1 cellular context compared by ENCODE assay signal in genomic region chr7:152759655-152760383, GRCh38.
A peak's percentile ranks its signal among the peaks of the same experiment; 100 is the strongest.
TF ChIP-seq lines count a peak whose summit lies in the region.

ACTR3B (plus strand) TSS chr7:152759752; CDS start chr7:152759883, 131 bp downstream.

TF ChIP-seq in K562, 482 proteins besides CTCF, POLR2A, EP300 and RAD21 (continued from another document and continues in another):
- TF ChIP-seq UBTF (IDR thresholded peaks at IDR 0.05; ENCODE audit: borderline replicate concordance in 1 of 2, low read depth in 2 of 2, low read length in 2 of 2) = peak in 1 of 2 experiments; percentile 58; a peak in 2 of 4 replicates
- TF ChIP-seq STAT6 (CRISPR knock-in tag; IDR thresholded peaks at IDR 0.05) = no peak
- TF ChIP-seq MAFF (IDR thresholded peaks at IDR 0.05; ENCODE audit: low read length) = no peak
- no peak for TF ChIP-seq POU5F1 (IDR thresholded peaks at IDR 0.05; ENCODE audit: borderline replicate concordance, low read depth, low read length, partially characterized antibody)
- TF ChIP-seq KDM1A (IDR thresholded peaks at IDR 0.05) = no peak
- no peak for TF ChIP-seq ZSCAN29 (IDR thresholded peaks at IDR 0.05)
- TF ChIP-seq JUN (IDR thresholded peaks at IDR 0.05; ENCODE audit: borderline replicate concordance, low read depth, low read length) = no peak
- no peak for TF ChIP-seq JUN (CRISPR knock-in tag; IDR thresholded peaks at IDR 0.05; ENCODE audit: borderline replicate concordance)
- 0 out of 2 replicates have a peak, but pooled peaks have one; percentile 33 for TF ChIP-seq RUNX1 (IDR thresholded peaks at IDR 0.05; ENCODE audit: low read depth)
- TF ChIP-seq ATF1 (CRISPR knock-in tag; IDR thresholded peaks at IDR 0.05) = 0 out of 2 replicates have a peak, but pooled peaks have one; percentile 48
- peak; percentile 69 for TF ChIP-seq ATF1 (tag; IDR thresholded peaks at IDR 0.05)
- no peak for TF ChIP-seq NFE2 (IDR thresholded peaks at IDR 0.05; ENCODE audit: low read depth)
- TF ChIP-seq ZNF431 (CRISPR knock-in tag; IDR thresholded peaks at IDR 0.05) = peak; percentile 73; the same call in 1 of the 2 replicates
- no peak for TF ChIP-seq BDP1 (IDR thresholded peaks at IDR 0.05; ENCODE audit: insufficient read depth, insufficient read length)
- no peak for TF ChIP-seq POLR2AphosphoS2 (IDR thresholded peaks at IDR 0.05; ENCODE audit: low read length)
- no peak for TF ChIP-seq SNRNP70 (optimal IDR thresholded peaks at IDR 0.05; ENCODE audit: low read depth, low read length)
- peak; percentile 24; the same call in 1 of the 2 replicates for TF ChIP-seq NBN (IDR thresholded peaks at IDR 0.05; ENCODE audit: low read depth)
- TF ChIP-seq NCOR1 (IDR thresholded peaks at IDR 0.05) = no peak
- peak; percentile 88 to 90; a peak in 3 of 4 replicates for TF ChIP-seq NONO (IDR thresholded peaks at IDR 0.05; ENCODE audit: low read depth in 2 of 2, low read length in 1 of 2)
- TF ChIP-seq ASH1L (IDR thresholded peaks at IDR 0.05; ENCODE audit: borderline replicate concordance, low read depth, partially characterized antibody) = no peak
- TF ChIP-seq MEF2D (tag; conservative IDR thresholded peaks at IDR 0.05; ENCODE audit: low read depth) = no peak
- TF ChIP-seq KLF13 (tag; IDR thresholded peaks at IDR 0.05; ENCODE audit: borderline replicate concordance, low read depth) = no peak
- no peak for TF ChIP-seq NFIC (IDR thresholded peaks at IDR 0.05)
- peak; percentile 72 for TF ChIP-seq HNRNPL (IDR thresholded peaks at IDR 0.05; ENCODE audit: low read depth, low read length)
- no peak for TF ChIP-seq MCM3 (IDR thresholded peaks at IDR 0.05)
- TF ChIP-seq SAFB (IDR thresholded peaks at IDR 0.05; ENCODE audit: borderline replicate concordance, low read depth, low read length) = peak; percentile 81
- TF ChIP-seq SMARCA5 (IDR thresholded peaks at IDR 0.05) = no peak
- TF ChIP-seq MGA (IDR thresholded peaks at IDR 0.05) = peak; percentile 93
- no peak for TF ChIP-seq ATF2 (CRISPR knock-in tag; IDR thresholded peaks at IDR 0.05)
- TF ChIP-seq HMG20B (CRISPR knock-in tag; IDR thresholded peaks at IDR 0.05) = no peak
- no peak for TF ChIP-seq POLR2B (IDR thresholded peaks at IDR 0.05; ENCODE audit: low read depth, partially characterized antibody)
